In genomic region chr6:49523901-49524300, GRCh38 we compare ENCODE assay signal across 19 cellular contexts. TPM values are rescaled to one million over a fixed set of nuclear protein-coding genes. Genes with fewer than 3 reads are reported as not detected.
DNase-seq lines count a peak whose midpoint lies in the region; ATAC-seq and TF ChIP-seq lines count a peak whose summit lies in the region.
"Had no signal": no experiment of that assay in that cellular context is flagged by ENCODE, and none has a peak within 500 bp of the region (broad histone marks: within the 10 kb centered on the region; RNA-seq: fewer than 3 reads in every experiment).

No MANE protein-coding gene starts in this region.

- no peak overlapping the region for H3K27ac Mint-ChIP-seq in activated T-helper 17 cell treated with anti-CD3 and anti-CD28 coated beads, Interleukin-2, amount 50 U/mL, for 72 hours
- H3K27ac Mint-ChIP-seq: CD4-positive, alpha-beta memory T cell; HFFc6 had no signal

- no peaks in the 10 kb centered on the region for H3K9me2 ChIP-seq in PC-3 (replicated peaks; ENCODE audit: low read length)

- H3K79me2 ChIP-seq in PC-3 (ENCODE audit: low read length), result no peaks in the 10 kb centered on the region

- H3K4me1 Mint-ChIP-seq in activated T-helper 17 cell treated with anti-CD3 and anti-CD28 coated beads, Interleukin-2, amount 50 U/mL, for 72 hours, result no peaks in the 10 kb centered on the region
- H3K4me1 Mint-ChIP-seq: CD4-positive, alpha-beta memory T cell had no signal

- H3K27me3 Mint-ChIP-seq in activated T-helper 17 cell treated with anti-CD3 and anti-CD28 coated beads, Interleukin-2, amount 50 U/mL, for 72 hours, result peaks cover 3% of the 10 kb centered on the region

- H3K27ac ChIP-seq in VCaP, result peak overlapping the region; percentile 76
- H3K27ac ChIP-seq in right lobe of liver, result peak overlapping the region in 2 of 3 donors; percentile 67 to 82
- H3K27ac ChIP-seq in PC-3 (ENCODE audit: low read length), result no peak overlapping the region

- 14% methylated on average over 1 of the region's 1 CpG for WGBS in right lobe of liver (ENCODE audit: insufficient coverage, low coverage, low lambda C conversion rate, missing lambda C conversion rate)

- H3K4me2 ChIP-seq in PC-3 (ENCODE audit: low read length), result no peak overlapping the region

- no peaks in the 10 kb centered on the region for H3K27me3 ChIP-seq in right lobe of liver
- no peaks in the 10 kb centered on the region for H3K27me3 ChIP-seq in PC-3 (ENCODE audit: low read length)

- TF ChIP-seq POLR2A in right lobe of liver (IDR thresholded peaks at IDR 0.05), result no peak

- DNase-seq in left lobe of liver (ENCODE audit: low spot score) (peak; percentile 52), right lobe of liver (peak in 1 of 3 donors; percentile 54), PC-3 (no peak)
- DNase-seq: C1 segment of cervical spinal cord; Calu3; CD4-positive, alpha-beta memory T cell; COR-L47; DMS79 treated with DMSO at 0.1 percent for 48 hours; GF-D8; GOT3; HFFc6 had no signal

- no peaks in the 10 kb centered on the region for H3K9me3 Mint-ChIP-seq in activated T-helper 17 cell treated with anti-CD3 and anti-CD28 coated beads, Interleukin-2, amount 50 U/mL, for 72 hours
- H3K9me3 Mint-ChIP-seq: CD4-positive, alpha-beta memory T cell; HFFc6 had no signal

- no peak overlapping the region for H3K4me3 ChIP-seq in right lobe of liver
- no peak overlapping the region for H3K4me3 ChIP-seq in PC-3 (ENCODE audit: low read length)
- H3K4me3 ChIP-seq: HAP-1 had no signal

- H3K36me3 Mint-ChIP-seq in activated T-helper 17 cell treated with anti-CD3 and anti-CD28 coated beads, Interleukin-2, amount 50 U/mL, for 72 hours (ENCODE audit: low read depth), result no peaks in the 10 kb centered on the region
- H3K36me3 Mint-ChIP-seq: CD4-positive, alpha-beta memory T cell had no signal

- no peaks in the 10 kb centered on the region for H3K9me3 ChIP-seq in right lobe of liver
- H3K9me3 ChIP-seq in PC-3 (ENCODE audit: low read length), result no peaks in the 10 kb centered on the region
- H3K9me3 ChIP-seq: HAP-1 had no signal

- ATAC-seq in left lobe of liver (peak; percentile 22), right lobe of liver (peak; percentile 44 to 58 (median 46)), PC-3 (no peak), GM19328 (IDR thresholded peaks at IDR 0.05; ENCODE audit: unreplicated experiment) (no peak)
- no peak for ATAC-seq in activated T-helper 17 cell treated with anti-CD3 and anti-CD28 coated beads, Interleukin-2, amount 50 U/mL, for 72 hours (replicated peaks)

- H3K4me1 ChIP-seq in right lobe of liver (peaks cover 0 to 57% (median 25%) of the 10 kb centered on the region in 4 donors), PC-3 (ENCODE audit: insufficient read depth, low read length) (no peaks in the 10 kb centered on the region)
- H3K4me1 ChIP-seq: HAP-1 had no signal

- CTCF ChIA-PET in PC-3 (lab: Charles Lee), result no interaction called here

- H4K20me1 ChIP-seq in PC-3 (ENCODE audit: low read length), result no peaks in the 10 kb centered on the region

- TF ChIP-seq CTCF in VCaP (conservative IDR thresholded peaks at IDR 0.05) (no peak), right lobe of liver (IDR thresholded peaks at IDR 0.05) (no peak), PC-3 (conservative IDR thresholded peaks at IDR 0.05; ENCODE audit: low read depth, low read length) (no peak)

- no peaks in the 10 kb centered on the region for H3F3A ChIP-seq in PC-3 (ENCODE audit: low read length, unreplicated experiment)

- no peak overlapping the region for H2AFZ ChIP-seq in PC-3 (ENCODE audit: low read length)

- H3K4me3 Mint-ChIP-seq in activated T-helper 17 cell treated with anti-CD3 and anti-CD28 coated beads, Interleukin-2, amount 50 U/mL, for 72 hours, result no peak overlapping the region
- H3K4me3 Mint-ChIP-seq: CD4-positive, alpha-beta memory T cell; HFFc6 had no signal

- H3K36me3 ChIP-seq in right lobe of liver (no peaks in the 10 kb centered on the region), PC-3 (ENCODE audit: low read depth, low read length) (no peaks in the 10 kb centered on the region)
- H3K36me3 ChIP-seq: HAP-1 had no signal

- intact Hi-C loops in right lobe of liver (cut with DNase I), result no loop called here
- intact Hi-C loops in PC-3 (cut with micrococcal nuclease), result no loop called here

- no TSS peak for BruUV-seq in PC-3 (replicated peaks; lab: Mats Ljungman, UMichigan)

- no peak overlapping the region for H3K9ac ChIP-seq in PC-3 (ENCODE audit: low read length)

- POLR2A ChIA-PET in PC-3 (lab: Charles Lee; ENCODE audit: unreplicated experiment), result no interaction called here

RNA-seq across cellular contexts. Expression of gene GLYATL3, which starts 24.2 kb away (rescaled TPM):
- total RNA-seq in left lobe of liver, result not detected
- total RNA-seq in right lobe of liver, result under 1 TPM in 2 of 6 experiments, not detected in 4; 0.44 to 0.48 TPM
- not detected in 2 replicates for total RNA-seq in PC-3 (2014; rRNA removed)
- total RNA-seq in activated T-helper 17 cell treated with anti-CD3 and anti-CD28 coated beads, Interleukin-2, amount 50 U/mL, for 72 hours, result not detected
- total RNA-seq: A172; A673; Calu3; CD4-positive, alpha-beta memory T cell; Daoy; G401; HFFc6 had no signal

RNA-seq across cellular contexts. Expression of gene C6orf141, which starts 26.6 kb away (rescaled TPM):
- total RNA-seq in left lobe of liver, result 0.48 TPM
- total RNA-seq in right lobe of liver, result 1 to 10 TPM in 3 of 6 experiments, under 1 TPM in 3; 0.18 to 3.4 (median 0.79) TPM
- total RNA-seq in PC-3 (2014; rRNA removed), result 43.8 and 49.4 TPM in 2 replicates
- total RNA-seq in activated T-helper 17 cell treated with anti-CD3 and anti-CD28 coated beads, Interleukin-2, amount 50 U/mL, for 72 hours, result not detected
- total RNA-seq: CD4-positive, alpha-beta memory T cell; HFFc6 had no signal

Comparison
In these comparisons a context has a peak if more than half of its experiments do, and no peak if none do; other contexts are left out.
1. ATAC-seq: peak in left lobe of liver (single experiment) and right lobe of liver (4 of 4); none in PC-3 (single experiment), activated T-helper 17 cell treated with anti-CD3 and anti-CD28 coated beads, Interleukin-2, amount 50 U/mL, for 72 hours (single experiment) and GM19328 (single experiment).
2. RNA of gene C6orf141, which starts 26.6 kb away (total RNA-seq): 43.8 to 49.4 TPM in PC-3; 0.18 to 3.4 TPM in right lobe of liver, 0.48 TPM in left lobe of liver (single experiment) and not detected in activated T-helper 17 cell treated with anti-CD3 and anti-CD28 coated beads, Interleukin-2, amount 50 U/mL, for 72 hours; every median in the first group is over 10 times any median in the second.